In the genomic region with DNA sequence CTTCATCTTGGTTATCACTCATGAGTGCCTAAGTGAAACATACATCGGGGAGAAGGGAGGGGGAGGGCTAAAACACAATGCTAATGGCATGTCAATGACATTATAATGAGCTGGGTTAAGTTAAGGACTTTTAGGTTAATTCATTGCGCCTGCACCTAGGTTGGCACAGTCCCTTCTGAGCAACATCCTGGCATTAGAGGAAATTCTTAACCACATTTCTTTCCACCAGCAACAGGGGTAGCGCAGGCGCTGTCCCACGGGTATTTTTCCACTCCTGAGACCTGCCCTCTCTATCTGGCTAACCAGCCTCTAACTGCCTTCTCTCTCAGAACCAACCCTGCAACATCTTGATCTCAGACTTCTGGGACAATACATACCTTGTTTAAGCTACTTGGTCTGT, we compare ENCODE assay signal across 12 cellular contexts. TPM values are rescaled to one million over a fixed set of nuclear protein-coding genes. Genes with fewer than 3 reads are reported as not detected.
DNase-seq lines count a peak whose midpoint lies in the region; ATAC-seq and TF ChIP-seq lines count a peak whose summit lies in the region.
"Had no signal": no experiment of that assay in that cellular context is flagged by ENCODE, and none has a peak within 500 bp of the region (broad histone marks: within the 10 kb centered on the region; RNA-seq: fewer than 3 reads in every experiment).

No MANE protein-coding gene starts in this region.

- peak; percentile 33 for ATAC-seq in activated CD8-positive, alpha-beta memory T cell treated with anti-CD3 and anti-CD28 coated beads, Interleukin-2, amount 10 ng/mL, durations not matched to agents 7 days and 5 days
- ATAC-seq in stimulated activated memory B cell treated with anti-CD40 and anti-IgM and Interleukin-4, amounts not matched to agents 10 μg/mL and 1 μg/mL and 100 μg/mL, for 72 hours, result peak; percentile 54
- ATAC-seq in left lobe of liver, result no peak
- ATAC-seq: Panc1, right cardiac atrium had no signal

- TF ChIP-seq EP300 in esophagus muscularis mucosa (IDR thresholded peaks at IDR 0.05), result no peak

- H3K4me3 ChIP-seq in esophagus muscularis mucosa, result no peak overlapping the region

- H3K27ac Mint-ChIP-seq in activated CD8-positive, alpha-beta memory T cell treated with anti-CD3 and anti-CD28 coated beads, Interleukin-2, amount 10 ng/mL, durations not matched to agents 7 days and 5 days, result no peak overlapping the region
- H3K27ac Mint-ChIP-seq in stimulated activated memory B cell treated with anti-CD40 and anti-IgM and Interleukin-4, amounts not matched to agents 10 μg/mL and 1 μg/mL and 100 μg/mL, for 72 hours, result no peak overlapping the region

- no peaks in the 10 kb centered on the region for H3K9me3 ChIP-seq in esophagus muscularis mucosa

- no peaks in the 10 kb centered on the region for H3K36me3 ChIP-seq in esophagus muscularis mucosa

- H3K4me3 Mint-ChIP-seq in activated CD8-positive, alpha-beta memory T cell treated with anti-CD3 and anti-CD28 coated beads, Interleukin-2, amount 10 ng/mL, durations not matched to agents 7 days and 5 days, result no peak overlapping the region
- no peak overlapping the region for H3K4me3 Mint-ChIP-seq in stimulated activated memory B cell treated with anti-CD40 and anti-IgM and Interleukin-4, amounts not matched to agents 10 μg/mL and 1 μg/mL and 100 μg/mL, for 72 hours

- H3K27ac ChIP-seq in esophagus muscularis mucosa (replicated peaks in 1 of 4), result no peak overlapping the region

- no peaks in the 10 kb centered on the region for H3K9me3 Mint-ChIP-seq in activated CD8-positive, alpha-beta memory T cell treated with anti-CD3 and anti-CD28 coated beads, Interleukin-2, amount 10 ng/mL, durations not matched to agents 7 days and 5 days (ENCODE audit: low read depth)
- H3K9me3 Mint-ChIP-seq in stimulated activated memory B cell treated with anti-CD40 and anti-IgM and Interleukin-4, amounts not matched to agents 10 μg/mL and 1 μg/mL and 100 μg/mL, for 72 hours, result no peaks in the 10 kb centered on the region

- peaks cover 10% of the 10 kb centered on the region for H3K4me1 Mint-ChIP-seq in activated CD8-positive, alpha-beta memory T cell treated with anti-CD3 and anti-CD28 coated beads, Interleukin-2, amount 10 ng/mL, durations not matched to agents 7 days and 5 days
- H3K4me1 Mint-ChIP-seq in stimulated activated memory B cell treated with anti-CD40 and anti-IgM and Interleukin-4, amounts not matched to agents 10 μg/mL and 1 μg/mL and 100 μg/mL, for 72 hours, result peaks cover 15% of the 10 kb centered on the region

- 81% methylated on average over 5 of the region's 5 CpGs for WGBS in esophagus muscularis mucosa

- CTCF ChIA-PET in activated CD8-positive, alpha-beta memory T cell treated with anti-CD3 and anti-CD28 coated beads, Interleukin-2, amount 10 ng/mL, durations not matched to agents 7 days and 5 days (lab: Charles Lee), result no interaction called here

- no peaks in the 10 kb centered on the region for H3K36me3 Mint-ChIP-seq in activated CD8-positive, alpha-beta memory T cell treated with anti-CD3 and anti-CD28 coated beads, Interleukin-2, amount 10 ng/mL, durations not matched to agents 7 days and 5 days
- no peaks in the 10 kb centered on the region for H3K36me3 Mint-ChIP-seq in stimulated activated memory B cell treated with anti-CD40 and anti-IgM and Interleukin-4, amounts not matched to agents 10 μg/mL and 1 μg/mL and 100 μg/mL, for 72 hours

- no peak for TF ChIP-seq CTCF in esophagus muscularis mucosa (IDR thresholded peaks at IDR 0.05)

- intact Hi-C loops in esophagus muscularis mucosa (cut with DNase I), result no loop called here

- H3K27me3 Mint-ChIP-seq in activated CD8-positive, alpha-beta memory T cell treated with anti-CD3 and anti-CD28 coated beads, Interleukin-2, amount 10 ng/mL, durations not matched to agents 7 days and 5 days, result peaks cover 10% of the 10 kb centered on the region
- H3K27me3 Mint-ChIP-seq in stimulated activated memory B cell treated with anti-CD40 and anti-IgM and Interleukin-4, amounts not matched to agents 10 μg/mL and 1 μg/mL and 100 μg/mL, for 72 hours, result peaks cover 6% of the 10 kb centered on the region

- no peak for DNase-seq in activated CD8-positive, alpha-beta memory T cell treated with anti-CD3 and anti-CD28 coated beads, Interleukin-2, amount 10 ng/mL, durations not matched to agents 7 days and 5 days
- no peak for DNase-seq in activated CD8-positive, alpha-beta memory T cell treated with anti-CD3 and anti-CD28 coated beads, Interleukin-2, amount 50 U/mL, for 4 hours
- DNase-seq in UCSD-AML1 (lab: John Stamatoyannopoulos, UW; ENCODE audit: unreplicated experiment) (peak; percentile 69), kidney tubule cell (ENCODE audit: low spot score) (peak; percentile 33), left lobe of liver (ENCODE audit: low spot score) (no peak), esophagus muscularis mucosa (ENCODE audit: extremely low spot score) (no peak), NCI-H1436 (lab: John Stamatoyannopoulos, UW) (no peak)
- DNase-seq: left cardiac atrium, right cardiac atrium had no signal

- H3K27me3 ChIP-seq in esophagus muscularis mucosa, result no peaks in the 10 kb centered on the region

- TF ChIP-seq POLR2A in esophagus muscularis mucosa (IDR thresholded peaks at IDR 0.05; ENCODE audit: low read depth), result no peak

- peaks cover 0 to 17% (median 6%) of the 10 kb centered on the region in 4 donors for H3K4me1 ChIP-seq in esophagus muscularis mucosa

RNA-seq across cellular contexts. Expression of a gene that starts 39.0 kb away (rescaled TPM):
- total RNA-seq in activated CD8-positive, alpha-beta memory T cell treated with anti-CD3 and anti-CD28 coated beads, Interleukin-2, amount 10 ng/mL, durations not matched to agents 7 days and 5 days, result not detected
- 1.3 TPM for total RNA-seq in left lobe of liver
- 1 to 10 TPM; 3.3 to 4.6 (median 4.0) TPM for total RNA-seq in esophagus muscularis mucosa
- total RNA-seq: T-helper 2 cell treated with Interferon-gamma antibody and Interleukin-4, amounts not matched to agents 100 ng/mL and 5 ng/mL, for 36 hours had no signal

Comparison
In these comparisons a context has a peak if more than half of its experiments do, and no peak if none do; other contexts are left out.
1. DNase-seq: peak in UCSD-AML1 (single experiment) and kidney tubule cell (single experiment); none in activated CD8-positive, alpha-beta memory T cell treated with anti-CD3 and anti-CD28 coated beads, Interleukin-2, amount 10 ng/mL, durations not matched to agents 7 days and 5 days (single experiment), activated CD8-positive, alpha-beta memory T cell treated with anti-CD3 and anti-CD28 coated beads, Interleukin-2, amount 50 U/mL, for 4 hours (single experiment), left lobe of liver (single experiment), esophagus muscularis mucosa (single experiment) and NCI-H1436 (single experiment).